Comparison of ENCODE assay signal across 12 cellular contexts in the genomic region with DNA sequence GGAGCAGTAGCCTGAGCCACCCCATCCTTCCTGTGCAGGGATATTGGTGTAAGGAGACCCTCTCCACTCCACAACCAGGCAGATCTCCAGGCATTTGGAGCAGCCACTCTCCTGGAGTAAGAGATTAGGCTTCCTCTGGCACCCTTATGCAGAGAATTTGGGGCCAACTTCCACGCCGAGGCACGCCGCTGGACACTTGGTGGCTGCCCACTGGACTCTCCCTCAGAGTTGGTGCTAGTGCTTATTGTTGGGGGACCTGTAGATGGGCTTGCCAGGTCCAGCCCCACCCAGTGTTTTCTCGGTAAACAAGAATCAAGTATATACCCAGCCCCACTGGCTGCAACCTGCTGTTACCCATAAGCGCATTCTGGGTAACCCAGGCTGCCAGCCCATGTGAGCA. TPM values are rescaled to one million over a fixed set of nuclear protein-coding genes. Genes with fewer than 3 reads are reported as not detected.
"Had no signal": no experiment of that assay in that cellular context is flagged by ENCODE, and none has a peak within 500 bp of the region (broad histone marks: within the 10 kb centered on the region; RNA-seq: fewer than 3 reads in every experiment).

No MANE protein-coding gene starts in this region.

RNA-seq across cellular contexts. Expression of a gene that starts 4.8 kb away (rescaled TPM):
- total RNA-seq: activated CD4-positive, alpha-beta T cell treated with anti-CD3 and anti-CD28 coated beads, Interleukin-2, amount 10 ng/mL, durations not matched to agents 24 days and 14 days; activated naive CD8-positive, alpha-beta T cell treated with anti-CD3 and anti-CD28 coated beads for 36 hours; activated T-helper 1 cell treated with anti-CD3 and anti-CD28 coated beads, Interleukin-12 subunit alpha, Interleukin-12 subunit beta, Interleukin-2, Interleukin-4 antibody, amounts not matched to agents 30 ng/mL and 10 ng/mL and 1 ng/mL, durations not matched to agents 14 hours and 24 hours and 36 hours; esophagus mucosa; left colon; lung; ovary; pulmonary artery endothelial cell; sigmoid colon; spleen; thoracic aorta; ureter had no signal
- polyA plus RNA-seq: lung, ovary, sigmoid colon, spleen had no signal

RNA-seq across cellular contexts. Expression of a gene that starts 14.4 kb away (rescaled TPM):
- total RNA-seq: activated CD4-positive, alpha-beta T cell treated with anti-CD3 and anti-CD28 coated beads, Interleukin-2, amount 10 ng/mL, durations not matched to agents 24 days and 14 days; activated naive CD8-positive, alpha-beta T cell treated with anti-CD3 and anti-CD28 coated beads for 36 hours; activated T-helper 1 cell treated with anti-CD3 and anti-CD28 coated beads, Interleukin-12 subunit alpha, Interleukin-12 subunit beta, Interleukin-2, Interleukin-4 antibody, amounts not matched to agents 30 ng/mL and 10 ng/mL and 1 ng/mL, durations not matched to agents 14 hours and 24 hours and 36 hours; esophagus mucosa; lung; ovary; pulmonary artery endothelial cell; spleen; thoracic aorta; ureter had no signal
- polyA plus RNA-seq: lung, ovary, sigmoid colon had no signal
